ENCODE assay signal across 10 cellular contexts in genomic region chr9:124040186-124040920, GRCh38. TPM values are rescaled to one million over a fixed set of nuclear protein-coding genes. Genes with fewer than 3 reads are reported as not detected.
DNase-seq lines count a peak whose midpoint lies in the region; ATAC-seq, FAIRE-seq and TF ChIP-seq lines count a peak whose summit lies in the region.
"Had no signal": no experiment of that assay in that cellular context is flagged by ENCODE, and none has a peak within 500 bp of the region (broad histone marks: within the 10 kb centered on the region; RNA-seq: fewer than 3 reads in every experiment).

No MANE protein-coding gene starts in this region.

- in situ Hi-C loops in Panc1 (cut with HindIII; ENCODE audit: low pct_unique_long_range_greater_than_20kb, low sequenced_read_pairs) = no loop called here

- TF ChIP-seq CTCF in Panc1 (IDR thresholded peaks at IDR 0.05) = no peak
- no peak for TF ChIP-seq CTCF in foreskin fibroblast (IDR thresholded peaks at IDR 0.05; ENCODE audit: low read depth, low read length)

- peak overlapping the region; percentile 41 to 56 for H3K4me3 ChIP-seq in Panc1 (ENCODE audit: low read depth in 2 of 2, low read length in 2 of 2)
- peak overlapping the region; percentile 28 to 45 for H3K4me3 ChIP-seq in foreskin fibroblast (ENCODE audit: low read depth in 1 of 2, low read length in 2 of 2)
- H3K4me3 ChIP-seq in skeletal muscle cell (ENCODE audit: low read depth, low read length) = peak overlapping the region; percentile 45

- TF ChIP-seq POLR2A in GM12891 (IDR thresholded peaks at IDR 0.05; ENCODE audit: low read depth, low read length) = no peak

- H3K4me1 ChIP-seq in Panc1 (ENCODE audit: control insufficient read depth, insufficient read depth, low read length) = peaks cover 5% of the 10 kb centered on the region; the same call in 1 of the 2 replicates

- no TSS peak for BruUV-seq in Panc1 (replicated peaks; lab: Mats Ljungman, UMichigan)

- DNase-seq in GM12891 (ENCODE audit: insufficient read length, low spot score) = no peak
- no peak for DNase-seq in Panc1 (ENCODE audit: low read depth, low spot score)
- peak; percentile 32 to 56 for DNase-seq in foreskin fibroblast
- DNase-seq in skeletal muscle cell (ENCODE audit: low read depth) = no peak
- DNase-seq in 8988T = no peak
- DNase-seq: activated CD4-positive, alpha-beta T cell treated with anti-CD3 and anti-CD28 coated beads for 1 hour had no signal

- ATAC-seq in Panc1 (peak; percentile 54), GM19397 (IDR thresholded peaks at IDR 0.05; ENCODE audit: unreplicated experiment) (no peak), HG03039 (IDR thresholded peaks at IDR 0.05; ENCODE audit: unreplicated experiment) (no peak), HG02840 (IDR thresholded peaks at IDR 0.05; ENCODE audit: low FRiP score, unreplicated experiment) (no peak)

- peak; percentile 38 for FAIRE-seq in GM12891 (lab: Jason Lieb, UNC)

- POLR2A ChIA-PET in Panc1 (lab: Charles Lee) = interaction anchor here (0.7 kb wide), 2 partner anchors 15 to 39 kb away, joined by 7 to 16 read pairs; no protein-coding TSS in a partner anchor

- no peaks in the 10 kb centered on the region for H3K9me3 ChIP-seq in Panc1 (ENCODE audit: control insufficient read depth, insufficient read depth, low read depth, low read length)

- intact Hi-C loops in Panc1 (cut with micrococcal nuclease; ENCODE audit: unreplicated experiment) = loop anchor here (10.0 kb wide), 1 partner anchor 496 kb away; no protein-coding TSS in a partner anchor

- CTCF ChIA-PET in Panc1 (lab: Charles Lee) = interaction anchor here (0.5 to 1.2 kb wide), 14 partner anchors 29 to 496 kb away, joined by 3 to 13 read pairs (median 5); no protein-coding TSS in a partner anchor

- no peaks in the 10 kb centered on the region for H3K36me3 ChIP-seq in Panc1 (ENCODE audit: control insufficient read depth, insufficient read depth, low read length)

- no peaks in the 10 kb centered on the region for H3K27me3 ChIP-seq in Panc1 (ENCODE audit: control insufficient read depth, insufficient read depth, low read length)

- H3K27ac ChIP-seq in Panc1 (ENCODE audit: low read length) = no peak overlapping the region; the same call in 1 of the 2 replicates

TF ChIP-seq in GM12891, 5 proteins besides CTCF, POLR2A, EP300 and RAD21:
- TF ChIP-seq TAF1 (IDR thresholded peaks at IDR 0.05; ENCODE audit: low read depth, low read length) (no peak), SPI1 (IDR thresholded peaks at IDR 0.05; ENCODE audit: low read depth, low read length) (no peak), PAX5 (IDR thresholded peaks at IDR 0.05; ENCODE audit: insufficient read depth, low read length, severe bottlenecking) (no peak), POU2F2 (IDR thresholded peaks at IDR 0.05; ENCODE audit: low read depth, low read length) (no peak), POLR2AphosphoS5 (IDR thresholded peaks at IDR 0.05; ENCODE audit: low read depth, low read length) (no peak)

RNA-seq across cellular contexts. Expression of gene LHX2, which starts 28.8 kb away (rescaled TPM):
- polyA plus RNA-seq in GM12891 (2012; ENCODE audit: low read depth, missing spikeins) = 4.1 TPM
- total RNA-seq in Panc1 (2021; ENCODE audit: unreplicated experiment) = 0.36 TPM
- polyA plus RNA-seq in Panc1 (2012; ENCODE audit: insufficient read length) = not detected
- total RNA-seq: lung microvascular endothelial cell had no signal

Comparison
In these comparisons a context has a peak if more than half of its experiments do, and no peak if none do; other contexts are left out.
1. DNase-seq: peak in foreskin fibroblast (2 of 2); none in GM12891 (single experiment), Panc1 (single experiment), skeletal muscle cell (single experiment) and 8988T (single experiment).
2. Peak in every context shown above with its lines, with median percentiles within 50 percentile points of each other: H3K4me3 ChIP-seq.